In genomic region chr20:17617212-17617867, GRCh38 we compare ENCODE assay signal across 8 cellular contexts. TPM values are rescaled to one million over a fixed set of nuclear protein-coding genes. Genes with fewer than 3 reads are reported as not detected.
A peak's percentile ranks its signal among the peaks of the same experiment; 100 is the strongest.
DNase-seq lines count a peak whose midpoint lies in the region; ATAC-seq and TF ChIP-seq lines count a peak whose summit lies in the region.

No MANE protein-coding gene starts in this region.

- H2AFZ ChIP-seq in PC-9: no peak overlapping the region

- H3K4me3 Mint-ChIP-seq in activated naive CD8-positive, alpha-beta T cell treated with anti-CD3 and anti-CD28 coated beads, Interleukin-2, amount 10 ng/mL, durations not matched to agents 7 days and 5 days: no peak overlapping the region

- H3K27ac ChIP-seq in PC-9 (no peak overlapping the region), heart right ventricle (peak overlapping the region in 1 of 10 donors; percentile 7)

- BruUV-seq in PC-9 (replicated peaks; lab: Mats Ljungman, UMichigan): no TSS peak

- no peak overlapping the region for H3K27ac Mint-ChIP-seq in activated naive CD8-positive, alpha-beta T cell treated with anti-CD3 and anti-CD28 coated beads, Interleukin-2, amount 10 ng/mL, durations not matched to agents 7 days and 5 days

- H3K4me3 ChIP-seq in PC-9 (no peak overlapping the region), heart right ventricle (no peak overlapping the region)

- H3K9me3 Mint-ChIP-seq in activated naive CD8-positive, alpha-beta T cell treated with anti-CD3 and anti-CD28 coated beads, Interleukin-2, amount 10 ng/mL, durations not matched to agents 7 days and 5 days: no peaks in the 10 kb centered on the region

- no peaks in the 10 kb centered on the region for H3K4me1 ChIP-seq in PC-9 (replicated peaks; ENCODE audit: insufficient read depth)
- peaks cover 17 to 52% (median 31%) of the 10 kb centered on the region in 9 donors for H3K4me1 ChIP-seq in heart right ventricle

- H3F3A ChIP-seq in PC-9 (ENCODE audit: insufficient read depth, low read depth): no peaks in the 10 kb centered on the region

- H3K9me3 ChIP-seq in PC-9 (ENCODE audit: insufficient read depth, low read depth): no peaks in the 10 kb centered on the region
- H3K9me3 ChIP-seq in heart right ventricle: no peaks in the 10 kb centered on the region

- TF ChIP-seq CTCF in PC-9 (conservative IDR thresholded peaks at IDR 0.05) (peak; percentile 82), heart right ventricle (IDR thresholded peaks at IDR 0.05) (peak; percentile 55 to 83 (median 74))

- 63 to 73% methylated on average over 15 of the region's 15 CpGs for WGBS in heart right ventricle, 2 donors

- peak; percentile 37 for ATAC-seq in activated naive CD8-positive, alpha-beta T cell treated with anti-CD3 and anti-CD28 coated beads, Interleukin-2, amount 10 ng/mL, durations not matched to agents 7 days and 5 days (ENCODE audit: low read depth)
- ATAC-seq in heart right ventricle (peak; percentile 38 to 63 (median 50)), sciatic nerve (peak; percentile 69), HG03439 (IDR thresholded peaks at IDR 0.05; ENCODE audit: unreplicated experiment) (no peak)

- no peaks in the 10 kb centered on the region for H3K36me3 ChIP-seq in PC-9 (ENCODE audit: low read depth)
- H3K36me3 ChIP-seq in heart right ventricle: peaks cover 0 to 97% (median 21%) of the 10 kb centered on the region in 9 donors

- no peaks in the 10 kb centered on the region for H3K79me2 ChIP-seq in PC-9 (ENCODE audit: low read depth)

- POLR2A ChIA-PET in PC-9 (lab: Charles Lee; ENCODE audit: unreplicated experiment): no interaction called here
- POLR2A ChIA-PET in activated naive CD8-positive, alpha-beta T cell treated with anti-CD3 and anti-CD28 coated beads, Interleukin-2, amount 10 ng/mL, durations not matched to agents 7 days and 5 days (lab: Charles Lee): interaction anchor here (0.5 kb wide), 1 partner anchor 376 kb away, joined by 5 read pairs; no protein-coding TSS in a partner anchor

- intact Hi-C loops in PC-9 (cut with micrococcal nuclease; ENCODE audit: unreplicated experiment) (loop anchor here (1.0 to 5.0 kb wide), 3 partner anchors 80 to 815 kb away; no protein-coding TSS in a partner anchor), heart right ventricle (cut with DNase I) (loop anchor here (1.0 to 10.0 kb wide), 5 partner anchors 80 to 113 kb away; no protein-coding TSS in a partner anchor), sciatic nerve (cut with DNase I) (loop anchor here (10.0 kb wide), 1 partner anchor 83 kb away; the partner anchor contains the start of gene BFSP1)

- H3K4me1 Mint-ChIP-seq in activated naive CD8-positive, alpha-beta T cell treated with anti-CD3 and anti-CD28 coated beads, Interleukin-2, amount 10 ng/mL, durations not matched to agents 7 days and 5 days: peaks cover 8% of the 10 kb centered on the region

- H3K27me3 Mint-ChIP-seq in activated naive CD8-positive, alpha-beta T cell treated with anti-CD3 and anti-CD28 coated beads, Interleukin-2, amount 10 ng/mL, durations not matched to agents 7 days and 5 days: no peaks in the 10 kb centered on the region

- DNase-seq in C1 segment of cervical spinal cord (lab: John Stamatoyannopoulos, UW) (peak in 9 of 14 donors; percentile 30 to 79 (median 37)), HCEC 1CT (peak; percentile 21), PC-9 (peak in 1 of 2 experiments; percentile 55), heart right ventricle (peak in 1 of 2 donors; percentile 65), sciatic nerve (ENCODE audit: low spot score) (peak; percentile 82)
- peak; percentile 51 for DNase-seq in activated naive CD8-positive, alpha-beta T cell treated with anti-CD3 and anti-CD28 coated beads, Interleukin-2, amount 10 ng/mL, durations not matched to agents 7 days and 5 days
- no peak for DNase-seq in NK-92 treated with Interleukin-12 subunit alpha and Interleukin-12 subunit beta, amount 100 ng/mL, for 24 hours (lab: John Stamatoyannopoulos, UW)

- CTCF ChIA-PET in PC-9 (lab: Charles Lee): no interaction called here

- H4K20me1 ChIP-seq in PC-9 (ENCODE audit: insufficient read depth): no peaks in the 10 kb centered on the region; the same call in 1 of the 2 replicates

- H3K27me3 ChIP-seq in PC-9 (ENCODE audit: insufficient read depth, low read depth): no peaks in the 10 kb centered on the region
- H3K27me3 ChIP-seq in heart right ventricle: no peaks in the 10 kb centered on the region

- no peaks in the 10 kb centered on the region for H3K9me2 ChIP-seq in PC-9 (ENCODE audit: insufficient read depth)

- H3K36me3 Mint-ChIP-seq in activated naive CD8-positive, alpha-beta T cell treated with anti-CD3 and anti-CD28 coated beads, Interleukin-2, amount 10 ng/mL, durations not matched to agents 7 days and 5 days: no peaks in the 10 kb centered on the region

- no peak overlapping the region for H3K4me2 ChIP-seq in PC-9

RNA-seq across cellular contexts. Expression of gene DSTN, which starts 47.5 kb away (rescaled TPM):
- 296 and 366 TPM in 2 replicates for total RNA-seq in PC-9 (2021)
- 10 to 100 TPM; 41.7 to 47.5 TPM for total RNA-seq in activated naive CD8-positive, alpha-beta T cell treated with anti-CD3 and anti-CD28 coated beads, Interleukin-2, amount 10 ng/mL, durations not matched to agents 7 days and 5 days
- 100 to 1,000 TPM; 353 to 802 (median 569) TPM for total RNA-seq in heart right ventricle
- polyA plus RNA-seq in heart right ventricle: 100 to 1,000 TPM; 261 to 538 TPM
- 268 TPM for total RNA-seq in sciatic nerve
